In genomic region chr4:6114601-6115000, GRCh38 we compare ENCODE assay signal across 23 cellular contexts.
"Had no signal": no experiment of that assay in that cellular context is flagged by ENCODE, and none has a peak within 500 bp of the region (broad histone marks: within the 10 kb centered on the region; RNA-seq: fewer than 3 reads in every experiment).

No MANE protein-coding gene starts in this region.

- ATAC-seq: activated T-cell treated with anti-CD3 and anti-CD28 coated beads, Interleukin-2, amount 50 U/mL, for 72 hours; activated T-helper 17 cell treated with anti-CD3 and anti-CD28 coated beads, Interleukin-2, amount 50 U/mL, for 72 hours had no signal

- DNase-seq: activated CD4-positive, alpha-beta T cell treated with anti-CD3 and anti-CD28 coated beads, Interleukin-2, amount 10 ng/mL, durations not matched to agents 24 days and 14 days; activated CD4-positive, alpha-beta T cell treated with anti-CD3 and anti-CD28 coated beads, Interleukin-2, amount 50 U/mL, for 4 hours; activated naive CD4-positive, alpha-beta T cell; activated naive CD4-positive, alpha-beta T cell treated with anti-CD3 and anti-CD28 coated beads, Interleukin-2, amount 50 U/mL, for 16 hours; activated T-cell treated with anti-CD3 and anti-CD28 coated beads, Interleukin-2, amount 50 U/mL, for 1 hour; activated T-cell treated with anti-CD3 and anti-CD28 coated beads, Interleukin-2, amount 50 U/mL, for 72 hours; central memory CD4-positive, alpha-beta T cell; MM.1S; NCI-H1092 treated with DMSO at 0.1 percent for 48 hours; NCI-H187; NCI-H2029 treated with DMSO at 0.1 percent for 48 hours; NCI-H2107; NCI-H2171; NCI-H510A; NCI-H526; NCI-H748 treated with DMSO at 0.1 percent for 48 hours; OCI-M1; Right ventricle myocardium superior; SW 1271 had no signal

- H3K9me3 Mint-ChIP-seq: activated CD4-positive, alpha-beta T cell treated with anti-CD3 and anti-CD28 coated beads, Interleukin-2, amount 10 ng/mL, durations not matched to agents 24 days and 14 days; activated T-cell treated with anti-CD3 and anti-CD28 coated beads, Interleukin-2, amount 50 U/mL, for 72 hours; activated T-helper 17 cell treated with anti-CD3 and anti-CD28 coated beads, Interleukin-2, amount 50 U/mL, for 72 hours had no signal

- H3K4me3 Mint-ChIP-seq: activated CD4-positive, alpha-beta T cell treated with anti-CD3 and anti-CD28 coated beads, Interleukin-2, amount 10 ng/mL, durations not matched to agents 24 days and 14 days; activated T-cell treated with anti-CD3 and anti-CD28 coated beads, Interleukin-2, amount 50 U/mL, for 72 hours; activated T-helper 17 cell treated with anti-CD3 and anti-CD28 coated beads, Interleukin-2, amount 50 U/mL, for 72 hours; brain had no signal

- H3K27ac ChIP-seq: adrenal gland, KMS-11 had no signal

- H3K27ac Mint-ChIP-seq: activated CD4-positive, alpha-beta T cell treated with anti-CD3 and anti-CD28 coated beads, Interleukin-2, amount 10 ng/mL, durations not matched to agents 24 days and 14 days; activated T-cell treated with anti-CD3 and anti-CD28 coated beads, Interleukin-2, amount 50 U/mL, for 72 hours; activated T-helper 17 cell treated with anti-CD3 and anti-CD28 coated beads, Interleukin-2, amount 50 U/mL, for 72 hours; brain had no signal

- H3K27me3 Mint-ChIP-seq: activated T-helper 17 cell treated with anti-CD3 and anti-CD28 coated beads, Interleukin-2, amount 50 U/mL, for 72 hours had no signal
